In genomic region chr5:100542086-100542485, GRCh38 we compare ENCODE assay signal across 17 cellular contexts. TPM values are rescaled to one million over a fixed set of nuclear protein-coding genes. Genes with fewer than 3 reads are reported as not detected.
DNase-seq lines count a peak whose midpoint lies in the region; ATAC-seq and TF ChIP-seq lines count a peak whose summit lies in the region.
"Had no signal": no experiment of that assay in that cellular context is flagged by ENCODE, and none has a peak within 500 bp of the region (broad histone marks: within the 10 kb centered on the region; RNA-seq: fewer than 3 reads in every experiment).

No MANE protein-coding gene starts in this region.

- H3K27ac Mint-ChIP-seq in MCF 10A (ENCODE audit: low read depth, unreplicated experiment), result peak overlapping the region; percentile 40
- H3K27ac Mint-ChIP-seq in stimulated activated memory B cell treated with anti-CD40 and anti-IgM and Interleukin-4, amounts not matched to agents 10 μg/mL and 1 μg/mL and 100 μg/mL, for 72 hours, result no peak overlapping the region
- H3K27ac Mint-ChIP-seq: CD14-positive monocyte; CD8-positive, alpha-beta T cell; HFFc6 had no signal

- no peak overlapping the region for H2AFZ ChIP-seq in PC-9

- no peak overlapping the region for H3K4me2 ChIP-seq in PC-9

- POLR2A ChIA-PET in MCF 10A (lab: Yijun Ruan, JAX) (interaction anchor here (0.6 to 2.4 kb wide), 6 partner anchors 9 to 248 kb away, joined by 3 to 13 read pairs (median 4); no protein-coding TSS in a partner anchor), PC-9 (lab: Charles Lee; ENCODE audit: unreplicated experiment) (no interaction called here)

- TF ChIP-seq CTCF in MCF 10A (IDR thresholded peaks at IDR 0.05; ENCODE audit: unreplicated experiment) (no peak), breast epithelium (IDR thresholded peaks at IDR 0.05) (no peak), psoas muscle (IDR thresholded peaks at IDR 0.05) (no peak), PC-9 (conservative IDR thresholded peaks at IDR 0.05) (no peak)

- no peaks in the 10 kb centered on the region for H4K20me1 ChIP-seq in PC-9 (ENCODE audit: insufficient read depth)

- ATAC-seq in esophagus mucosa, result peak; percentile 85
- ATAC-seq in psoas muscle, result no peak
- ATAC-seq in stimulated activated memory B cell treated with anti-CD40 and anti-IgM and Interleukin-4, amounts not matched to agents 10 μg/mL and 1 μg/mL and 100 μg/mL, for 72 hours, result no peak
- ATAC-seq: CD8-positive, alpha-beta T cell had no signal

- peaks cover 38% of the 10 kb centered on the region for H3K4me1 Mint-ChIP-seq in MCF 10A (ENCODE audit: insufficient read depth, unreplicated experiment)
- H3K4me1 Mint-ChIP-seq in stimulated activated memory B cell treated with anti-CD40 and anti-IgM and Interleukin-4, amounts not matched to agents 10 μg/mL and 1 μg/mL and 100 μg/mL, for 72 hours, result peaks cover 6% of the 10 kb centered on the region

- H3K36me3 ChIP-seq in breast epithelium (no peaks in the 10 kb centered on the region), psoas muscle (ENCODE audit: insufficient read depth in 1 of 2, low read depth in 1 of 2) (no peaks in the 10 kb centered on the region), PC-9 (ENCODE audit: low read depth) (no peaks in the 10 kb centered on the region)
- H3K36me3 ChIP-seq: HAP-1 had no signal

- no peaks in the 10 kb centered on the region for H3K36me3 Mint-ChIP-seq in MCF 10A (ENCODE audit: insufficient read depth, unreplicated experiment)
- H3K36me3 Mint-ChIP-seq in stimulated activated memory B cell treated with anti-CD40 and anti-IgM and Interleukin-4, amounts not matched to agents 10 μg/mL and 1 μg/mL and 100 μg/mL, for 72 hours, result peaks cover 11% of the 10 kb centered on the region

- H3K79me2 ChIP-seq in PC-9 (ENCODE audit: low read depth), result peaks cover 4% of the 10 kb centered on the region; the same call in 1 of the 2 replicates

- peak; percentile 16 for DNase-seq in MCF 10A (ENCODE audit: unreplicated experiment)
- no peak for DNase-seq in breast epithelium (ENCODE audit: low spot score in 2 of 2)
- no peak for DNase-seq in psoas muscle
- no peak for DNase-seq in PC-9
- DNase-seq in caudate nucleus (lab: John Stamatoyannopoulos, UW), result no peak
- DNase-seq in cerebellar nuclear complex (lab: John Stamatoyannopoulos, UW), result no peak
- DNase-seq: CD8-positive, alpha-beta T cell; COR-L47; DMS153; DMS79 treated with DMSO at 0.1 percent for 48 hours; EL; HFFc6 had no signal

- intact Hi-C loops in MCF 10A (cut with micrococcal nuclease) (no loop called here), breast epithelium (cut with DNase I; ENCODE audit: low total_unique reads) (no loop called here), psoas muscle (cut with DNase I) (no loop called here), PC-9 (cut with micrococcal nuclease; ENCODE audit: unreplicated experiment) (no loop called here)

- H3F3A ChIP-seq in PC-9 (ENCODE audit: insufficient read depth, low read depth), result no peaks in the 10 kb centered on the region

- H3K4me3 ChIP-seq in breast epithelium (no peak overlapping the region), psoas muscle (no peak overlapping the region), PC-9 (no peak overlapping the region)
- H3K4me3 ChIP-seq: HAP-1 had no signal

- 32 to 77% (median 50%) methylated on average over 1 of the region's 1 CpG for WGBS in psoas muscle, 3 donors

- BruUV-seq in MCF 10A (replicated peaks; lab: Mats Ljungman, UMichigan) (no TSS peak), PC-9 (replicated peaks; lab: Mats Ljungman, UMichigan) (no TSS peak)

- H3K4me1 ChIP-seq in breast epithelium (no peaks in the 10 kb centered on the region), psoas muscle (peaks cover 35% of the 10 kb centered on the region), PC-9 (replicated peaks; ENCODE audit: insufficient read depth) (peaks cover 1% of the 10 kb centered on the region; the same call in 1 of the 2 replicates)
- H3K4me1 ChIP-seq: HAP-1 had no signal

- H3K9me3 ChIP-seq in breast epithelium, result no peaks in the 10 kb centered on the region
- no peaks in the 10 kb centered on the region for H3K9me3 ChIP-seq in psoas muscle
- H3K9me3 ChIP-seq in PC-9 (ENCODE audit: insufficient read depth, low read depth), result no peaks in the 10 kb centered on the region
- H3K9me3 ChIP-seq: HAP-1 had no signal

- no peaks in the 10 kb centered on the region for H3K9me3 Mint-ChIP-seq in MCF 10A (ENCODE audit: unreplicated experiment)
- H3K9me3 Mint-ChIP-seq in stimulated activated memory B cell treated with anti-CD40 and anti-IgM and Interleukin-4, amounts not matched to agents 10 μg/mL and 1 μg/mL and 100 μg/mL, for 72 hours, result no peaks in the 10 kb centered on the region
- H3K9me3 Mint-ChIP-seq: CD8-positive, alpha-beta T cell; HFFc6 had no signal

- H3K27me3 ChIP-seq in breast epithelium, result no peaks in the 10 kb centered on the region
- H3K27me3 ChIP-seq in psoas muscle (ENCODE audit: insufficient read depth in 3 of 3, low read length in 2 of 3), result no peaks in the 10 kb centered on the region
- H3K27me3 ChIP-seq in PC-9 (ENCODE audit: insufficient read depth, low read depth), result no peaks in the 10 kb centered on the region

- H3K27me3 Mint-ChIP-seq in MCF 10A (ENCODE audit: insufficient read depth, unreplicated experiment), result no peaks in the 10 kb centered on the region
- H3K27me3 Mint-ChIP-seq in stimulated activated memory B cell treated with anti-CD40 and anti-IgM and Interleukin-4, amounts not matched to agents 10 μg/mL and 1 μg/mL and 100 μg/mL, for 72 hours, result no peaks in the 10 kb centered on the region

- TF ChIP-seq POLR2A in breast epithelium (IDR thresholded peaks at IDR 0.05), result no peak

- H3K4me3 Mint-ChIP-seq in MCF 10A (ENCODE audit: unreplicated experiment), result no peak overlapping the region
- no peak overlapping the region for H3K4me3 Mint-ChIP-seq in stimulated activated memory B cell treated with anti-CD40 and anti-IgM and Interleukin-4, amounts not matched to agents 10 μg/mL and 1 μg/mL and 100 μg/mL, for 72 hours
- H3K4me3 Mint-ChIP-seq: CD14-positive monocyte; CD8-positive, alpha-beta T cell; HFFc6 had no signal

- no peaks in the 10 kb centered on the region for H3K9me2 ChIP-seq in PC-9 (ENCODE audit: insufficient read depth)

- CTCF ChIA-PET in MCF 10A (lab: Yijun Ruan, JAX) (interaction anchor here (0.6 to 1.5 kb wide), 4 partner anchors 9 to 1801 kb away, joined by 3 to 6 read pairs (median 4); no protein-coding TSS in a partner anchor), PC-9 (lab: Charles Lee) (no interaction called here)

- H3K27ac ChIP-seq in breast epithelium (no peak overlapping the region), psoas muscle (peak overlapping the region; percentile 12), PC-9 (no peak overlapping the region), caudate nucleus (ENCODE audit: low read depth, low read length) (no peak overlapping the region)
- H3K27ac ChIP-seq: 22Rv1 had no signal

RNA-seq across cellular contexts. Expression of gene FAM174A, which starts 6.9 kb away (rescaled TPM):
- total RNA-seq in MCF 10A (2022) (9.7 and 15.4 TPM in 2 replicates), breast epithelium (10 to 100 TPM; 22.3 to 39.5 (median 32.3) TPM), esophagus mucosa (25.9 TPM), psoas muscle (10 to 100 TPM; 30.6 to 39.1 (median 35.0) TPM), PC-9 (2021) (9.2 and 11.6 TPM in 2 replicates)
- polyA plus RNA-seq in psoas muscle, result 10 to 100 TPM; 37.5 to 55.1 (median 46.6) TPM
